ENCODE assay signal across 13 cellular contexts in the genomic region with DNA sequence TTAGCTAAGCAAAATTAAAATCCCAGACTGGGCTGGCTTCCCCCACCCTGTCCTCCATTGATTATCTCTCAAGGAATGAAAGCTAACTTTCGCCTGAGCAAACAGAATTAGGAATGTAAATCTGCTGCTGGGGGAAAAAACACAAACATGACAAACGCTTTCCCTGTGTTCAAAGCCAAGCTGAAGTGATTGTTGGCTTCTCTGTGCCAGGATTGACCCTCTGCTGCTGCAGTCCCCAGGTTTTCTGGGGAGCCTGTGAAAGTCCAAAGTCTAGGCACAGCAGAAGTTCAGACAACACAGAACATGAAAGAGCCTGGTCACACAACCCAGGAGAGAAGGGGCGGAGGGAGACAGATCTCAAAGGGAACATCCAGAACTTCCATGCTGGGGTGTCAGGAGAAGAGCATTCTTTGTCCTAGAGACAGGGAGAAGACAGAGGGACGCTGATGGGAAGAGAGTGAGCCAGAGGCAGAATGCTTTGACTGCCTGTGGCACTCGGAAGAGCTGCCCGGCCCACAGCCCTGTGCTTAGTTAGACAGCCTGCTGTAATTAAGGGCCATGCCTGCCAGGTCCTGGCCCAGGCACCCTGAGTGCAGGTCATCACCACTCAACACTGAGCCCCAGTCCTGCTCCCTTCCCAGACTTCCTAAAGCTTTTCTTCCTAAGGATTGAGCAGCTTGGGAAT. TPM values are rescaled to one million over a fixed set of nuclear protein-coding genes. Genes with fewer than 3 reads are reported as not detected.
DNase-seq lines count a peak whose midpoint lies in the region; ATAC-seq and TF ChIP-seq lines count a peak whose summit lies in the region.
"Had no signal": no experiment of that assay in that cellular context is flagged by ENCODE, and none has a peak within 500 bp of the region (broad histone marks: within the 10 kb centered on the region; RNA-seq: fewer than 3 reads in every experiment).

No MANE protein-coding gene starts in this region.

- H3K27ac ChIP-seq in A673 (ENCODE audit: low read depth, low read length, poor library complexity, severe bottlenecking) = peak overlapping the region; percentile 43
- no peak overlapping the region for H3K27ac ChIP-seq in DND-41 (ENCODE audit: low read length)
- H3K27ac ChIP-seq in body of pancreas = peak overlapping the region; percentile 43 to 93 (median 68)
- H3K27ac ChIP-seq: foreskin keratinocyte, psoas muscle had no signal

- no peak for TF ChIP-seq POLR2A in body of pancreas (IDR thresholded peaks at IDR 0.05)

- no peak overlapping the region for H3K9ac ChIP-seq in DND-41 (ENCODE audit: low read depth, low read length)

- no TSS peak for BruUV-seq in A673 (replicated peaks; lab: Mats Ljungman, UMichigan)

- intact Hi-C loops in A673 (cut with micrococcal nuclease; ENCODE audit: unreplicated experiment) (no loop called here), body of pancreas (cut with DNase I) (no loop called here)

- H3K27me3 Mint-ChIP-seq in naive B cell = no peaks in the 10 kb centered on the region

- H3K9me3 Mint-ChIP-seq in naive B cell = no peaks in the 10 kb centered on the region

- peaks cover 91% of the 10 kb centered on the region for H3K79me2 ChIP-seq in DND-41 (ENCODE audit: insufficient read depth, low read length)

- ATAC-seq in DND-41 (ENCODE audit: insufficient read depth, low read depth) (no peak), body of pancreas (no peak), naive B cell (ENCODE audit: low read depth in 2 of 2) (no peak), GM19324 (IDR thresholded peaks at IDR 0.05; ENCODE audit: low FRiP score, unreplicated experiment) (no peak), HG03439 (IDR thresholded peaks at IDR 0.05; ENCODE audit: unreplicated experiment) (no peak), HG02571 (IDR thresholded peaks at IDR 0.05; ENCODE audit: unreplicated experiment) (no peak)
- ATAC-seq: foreskin keratinocyte, psoas muscle had no signal

- peaks cover 0 to 33% of the 10 kb centered on the region in 2 donors for H3K36me3 Mint-ChIP-seq in naive B cell

- peaks cover 24% of the 10 kb centered on the region for H3K4me1 ChIP-seq in A673 (ENCODE audit: insufficient read depth, low read length, poor library complexity, severe bottlenecking)
- peaks cover 58% of the 10 kb centered on the region for H3K4me1 ChIP-seq in DND-41 (ENCODE audit: insufficient read depth, low read length)
- peaks cover 68% of the 10 kb centered on the region for H3K4me1 ChIP-seq in body of pancreas

- H3K27me3 ChIP-seq in A673 (replicated peaks; ENCODE audit: insufficient read depth, low read depth, low read length, poor library complexity) (no peaks in the 10 kb centered on the region), DND-41 (ENCODE audit: insufficient read depth, low read length, poor library complexity) (no peaks in the 10 kb centered on the region), body of pancreas (no peaks in the 10 kb centered on the region)
- H3K27me3 ChIP-seq: foreskin keratinocyte had no signal

- no peak overlapping the region for H3K4me3 Mint-ChIP-seq in naive B cell

- DNase-seq in A673 (ENCODE audit: low spot score) (no peak), DND-41 (no peak), body of pancreas (peak in 1 of 4 donors; percentile 22), naive B cell (no peak), retina (no peak)
- DNase-seq: activated CD4-positive, CD25-positive, alpha-beta regulatory T cell; activated T-cell treated with anti-CD3 and anti-CD28 coated beads, Interleukin-2, amount 50 U/mL, for 48 hours; EL; foreskin keratinocyte; psoas muscle had no signal

- H4K20me1 ChIP-seq in DND-41 (ENCODE audit: insufficient read depth, low read length) = peaks cover 93% of the 10 kb centered on the region

- H3K9me3 ChIP-seq in A673 (ENCODE audit: low read depth, low read length, poor library complexity, severe bottlenecking) (no peaks in the 10 kb centered on the region), DND-41 (ENCODE audit: insufficient read depth, low read length, severe bottlenecking) (no peaks in the 10 kb centered on the region), body of pancreas (no peaks in the 10 kb centered on the region)
- H3K9me3 ChIP-seq: psoas muscle had no signal

- H3K4me3 ChIP-seq in A673 (ENCODE audit: low read depth, low read length, poor library complexity, severe bottlenecking) (no peak overlapping the region), DND-41 (ENCODE audit: low read depth in 1 of 2, low read length in 2 of 2) (no peak overlapping the region), body of pancreas (no peak overlapping the region)
- H3K4me3 ChIP-seq: psoas muscle had no signal

- H3K4me2 ChIP-seq in DND-41 (ENCODE audit: insufficient read depth, low read length) = peak overlapping the region; percentile 97; the same call in 1 of the 2 replicates

- H3K36me3 ChIP-seq in A673 (ENCODE audit: insufficient read depth, low read length, poor library complexity, severe bottlenecking) (peaks cover 57% of the 10 kb centered on the region), DND-41 (ENCODE audit: insufficient read depth, low read length) (peaks cover 95% of the 10 kb centered on the region), body of pancreas (replicated peaks in 1 of 2; ENCODE audit: insufficient read depth in 1 of 2, low read depth in 2 of 2) (peaks cover 0 to 5% of the 10 kb centered on the region in 2 donors)

- CTCF ChIA-PET in A673 (lab: Charles Lee) = no interaction called here

- 26 to 32% methylated on average over 4 to 6 of the region's 6 CpGs for WGBS in body of pancreas, 2 donors

- H3K27ac Mint-ChIP-seq in naive B cell = peak overlapping the region in 4 of 6 donors; percentile 66 to 89 (median 86)

- no peak for TF ChIP-seq CTCF in A673 (conservative IDR thresholded peaks at IDR 0.05; ENCODE audit: low read depth, low read length)
- TF ChIP-seq CTCF in DND-41 (IDR thresholded peaks at IDR 0.05; ENCODE audit: borderline replicate concordance, extremely low read depth, low read length, poor library complexity, severe bottlenecking) = no peak
- no peak for TF ChIP-seq CTCF in body of pancreas (IDR thresholded peaks at IDR 0.05)

- POLR2A ChIA-PET in A673 (lab: Charles Lee; ENCODE audit: low non-redundant PET) = interaction anchor here (0.6 kb wide), 1 partner anchor 42 kb away, joined by 4 read pairs; no protein-coding TSS in a partner anchor

- peaks cover 53 to 86% (median 55%) of the 10 kb centered on the region in 3 donors for H3K4me1 Mint-ChIP-seq in naive B cell

- no peak overlapping the region for H2AFZ ChIP-seq in DND-41 (ENCODE audit: low read depth, low read length)

RNA-seq across cellular contexts. Expression of a gene that starts 6.9 kb away (rescaled TPM):
- 53.4 and 58.5 TPM in 2 replicates for total RNA-seq in A673 (2021)
- 10 to 100 TPM; 24.1 to 25.1 TPM for total RNA-seq in body of pancreas
- 10 to 100 TPM; 13.3 to 24.9 (median 15.1) TPM for polyA plus RNA-seq in naive B cell (ENCODE audit: low read depth in 6 of 6)

RNA-seq across cellular contexts. Expression of a gene that starts 47.0 kb away (rescaled TPM):
- total RNA-seq in A673 (2021) = 0.24 and 0.46 TPM in 2 replicates
- total RNA-seq in body of pancreas = 10 to 100 TPM in 1 of 2 donors, 1 to 10 TPM in 1; 5.6 to 18.9 TPM
- polyA plus RNA-seq in naive B cell (ENCODE audit: low read depth in 6 of 6) = 100 to 1,000 TPM; 107 to 235 (median 181) TPM
